In the genomic region with DNA sequence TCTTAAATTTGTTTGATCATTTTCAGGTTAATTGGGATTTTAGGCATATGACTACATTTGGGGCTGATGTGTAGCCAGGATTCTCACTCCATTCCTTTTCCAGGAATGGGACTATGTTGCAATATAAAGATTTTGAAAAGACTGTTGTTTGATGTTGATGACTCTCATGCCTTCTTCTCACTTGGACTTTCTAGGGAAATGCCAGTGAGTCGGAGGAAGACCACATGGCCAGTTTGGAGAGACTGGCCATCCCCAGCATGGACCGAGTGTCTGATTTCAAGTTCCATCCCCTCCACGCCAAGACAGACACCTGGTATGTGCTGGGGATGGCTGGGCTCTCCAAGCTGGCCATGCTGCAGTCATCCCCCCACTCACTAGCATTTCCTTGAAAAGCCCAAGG, we compare ENCODE assay signal across 22 cellular contexts. TPM values are rescaled to one million over a fixed set of nuclear protein-coding genes. Genes with fewer than 3 reads are reported as not detected.
A peak's percentile ranks its signal among the peaks of the same experiment; 100 is the strongest.
DNase-seq lines count a peak whose midpoint lies in the region; FAIRE-seq and TF ChIP-seq lines count a peak whose summit lies in the region.
"Had no signal": no experiment of that assay in that cellular context is flagged by ENCODE, and none has a peak within 500 bp of the region (broad histone marks: within the 10 kb centered on the region; RNA-seq: fewer than 3 reads in every experiment).

No MANE protein-coding gene starts in this region.

- peak overlapping the region; percentile 75 for H3K27ac ChIP-seq in GM23248
- no peak overlapping the region for H3K27ac ChIP-seq in astrocyte (ENCODE audit: low read depth, low read length)
- H3K27ac ChIP-seq in smooth muscle cell (ENCODE audit: low read depth): peak overlapping the region; percentile 27
- no peak overlapping the region for H3K27ac ChIP-seq in neuronal stem cell (replicated peaks; ENCODE audit: low read length)
- no peak overlapping the region for H3K27ac ChIP-seq in OCI-LY7 (ENCODE audit: low read depth, low read length, poor library complexity, severe bottlenecking)
- H3K27ac ChIP-seq: A549, SJSA1 had no signal

- H4K91ac ChIP-seq in neuronal stem cell (ENCODE audit: low read depth, low read length, poor library complexity): no peak overlapping the region

- no peak overlapping the region for H3K18ac ChIP-seq in neuronal stem cell (ENCODE audit: low read length)

- H3K79me2 ChIP-seq in GM23248 (ENCODE audit: insufficient read depth) (peaks cover 50% of the 10 kb centered on the region), astrocyte (ENCODE audit: insufficient read depth, low read length) (no peaks in the 10 kb centered on the region), smooth muscle cell (ENCODE audit: low read depth) (peaks cover 23% of the 10 kb centered on the region), OCI-LY7 (ENCODE audit: insufficient read depth, low read depth, low read length) (no peaks in the 10 kb centered on the region)

- H3K4me1 ChIP-seq in GM23248 (ENCODE audit: insufficient read depth): peaks cover 7% of the 10 kb centered on the region; the same call in 1 of the 2 replicates
- peaks cover 21% of the 10 kb centered on the region for H3K4me1 ChIP-seq in astrocyte (ENCODE audit: insufficient read depth, low read length)
- no peaks in the 10 kb centered on the region for H3K4me1 ChIP-seq in smooth muscle cell (ENCODE audit: low read depth)
- H3K4me1 ChIP-seq in neuronal stem cell (ENCODE audit: control insufficient read depth in 2 of 2, insufficient read depth in 1 of 2, low read depth in 1 of 2, low read length in 2 of 2): peaks cover 0 to 10% of the 10 kb centered on the region in 2 donors
- no peaks in the 10 kb centered on the region for H3K4me1 ChIP-seq in OCI-LY7 (ENCODE audit: insufficient read depth, low read length, poor library complexity, severe bottlenecking)
- H3K4me1 ChIP-seq: BE2C, HAP-1 had no signal

- H3K4me1 Mint-ChIP-seq in astrocyte (ENCODE audit: low read depth, unreplicated experiment): peaks cover 24% of the 10 kb centered on the region

- H4K8ac ChIP-seq in neuronal stem cell (ENCODE audit: low read depth, low read length): no peak overlapping the region

- H3K4me3 ChIP-seq in GM23248 (peak overlapping the region; percentile 99), astrocyte (ENCODE audit: insufficient read depth, low read depth, low read length) (no peak overlapping the region), foreskin fibroblast (ENCODE audit: low read depth in 1 of 2, low read length in 2 of 2) (no peak overlapping the region), smooth muscle cell (no peak overlapping the region), neuronal stem cell (ENCODE audit: low read length in 2 of 2) (no peak overlapping the region), OCI-LY7 (ENCODE audit: low read depth, low read length, poor library complexity, severe bottlenecking) (no peak overlapping the region)
- H3K4me3 ChIP-seq: A549, GM12878, HAP-1, SJSA1 had no signal

- no peaks in the 10 kb centered on the region for H3K27me3 ChIP-seq in GM23248 (replicated peaks; ENCODE audit: insufficient read depth)
- peaks cover 9% of the 10 kb centered on the region for H3K27me3 ChIP-seq in astrocyte (ENCODE audit: insufficient read depth, low read length)
- no peaks in the 10 kb centered on the region for H3K27me3 ChIP-seq in smooth muscle cell (ENCODE audit: low read depth)
- H3K27me3 ChIP-seq in neuronal stem cell (ENCODE audit: control insufficient read depth in 3 of 3, insufficient read depth in 3 of 3, low read depth in 1 of 3, low read length in 3 of 3): peaks cover 0 to 21% (median 9%) of the 10 kb centered on the region in 3 experiments
- H3K27me3 ChIP-seq: SJSA1 had no signal

- H3K23ac ChIP-seq in neuronal stem cell (ENCODE audit: low read depth, low read length, poor library complexity): no peak overlapping the region

- POLR2A ChIA-PET in OCI-LY7 (lab: Charles Lee): no interaction called here

- H3K9me2 ChIP-seq in GM23248 (ENCODE audit: insufficient read depth): no peaks in the 10 kb centered on the region
- H3K9me2 ChIP-seq in OCI-LY7 (ENCODE audit: insufficient read depth, low read length): no peaks in the 10 kb centered on the region

- no peaks in the 10 kb centered on the region for H3K9me3 Mint-ChIP-seq in astrocyte (ENCODE audit: unreplicated experiment)
- H3K9me3 Mint-ChIP-seq: CD4-positive, alpha-beta T cell had no signal

- in situ Hi-C loops in GM23248 (cut with MboI): loop anchor here (25.0 kb wide), 2 partner anchors 822 to 1272 kb away; no protein-coding TSS in a partner anchor

- DNase-seq in GM23248 (peak; percentile 72), astrocyte (ENCODE audit: low read depth) (no peak), foreskin fibroblast (peak; percentile 38 to 46), smooth muscle cell (lab: John Stamatoyannopoulos, UW; ENCODE audit: unreplicated experiment) (no peak), neuronal stem cell (ENCODE audit: low spot score) (no peak), NCI-H446 treated with DMSO at 0.1 percent for 48 hours (lab: John Stamatoyannopoulos, UW) (no peak), OCI-LY7 (ENCODE audit: low spot score) (no peak)
- DNase-seq: BE2C; CD4-positive, alpha-beta T cell; COR-L47; DMS79 treated with DMSO at 0.1 percent for 48 hours; NCI-H1417; NCI-H1694 treated with DMSO at 0.1 percent for 48 hours; NCI-H446; NCI-H526 treated with DMSO at 0.1 percent for 48 hours had no signal

- peaks cover 30% of the 10 kb centered on the region for H4K20me1 ChIP-seq in GM23248 (ENCODE audit: insufficient read depth)
- H4K20me1 ChIP-seq in astrocyte (ENCODE audit: insufficient read depth, low read length): peaks cover 15% of the 10 kb centered on the region
- peaks cover 84% of the 10 kb centered on the region for H4K20me1 ChIP-seq in smooth muscle cell (ENCODE audit: low read depth)
- no peaks in the 10 kb centered on the region for H4K20me1 ChIP-seq in OCI-LY7 (ENCODE audit: insufficient read depth, low read length)

- H3K79me1 ChIP-seq in neuronal stem cell (ENCODE audit: low read depth, low read length): no peaks in the 10 kb centered on the region

- no peak overlapping the region for H2BK120ac ChIP-seq in neuronal stem cell (ENCODE audit: low read depth, low read length)

- peak overlapping the region; percentile 96 for H3K9ac ChIP-seq in GM23248
- no peak overlapping the region for H3K9ac ChIP-seq in astrocyte (ENCODE audit: low read length)
- H3K9ac ChIP-seq in smooth muscle cell (ENCODE audit: low read depth): no peak overlapping the region
- no peak overlapping the region for H3K9ac ChIP-seq in neuronal stem cell (ENCODE audit: low read depth, low read length, poor library complexity)

- H2AK5ac ChIP-seq in neuronal stem cell (ENCODE audit: low read depth, low read length): no peak overlapping the region

- peaks cover 34% of the 10 kb centered on the region for H3K36me3 Mint-ChIP-seq in astrocyte (ENCODE audit: low read depth, unreplicated experiment)
- H3K36me3 Mint-ChIP-seq: IgD-negative memory B cell had no signal

- H3F3A ChIP-seq in GM23248 (ENCODE audit: insufficient read depth) (peaks cover 97% of the 10 kb centered on the region), smooth muscle cell (ENCODE audit: low read depth) (peaks cover 90% of the 10 kb centered on the region)

- no peak overlapping the region for H3K4ac ChIP-seq in neuronal stem cell (ENCODE audit: low read length)

- WGBS in GM23248 (ENCODE audit: low coverage in 1 of 2, low lambda C conversion rate in 2 of 2, missing lambda C conversion rate in 2 of 2), 2 experiments: 67 to 68% methylated on average over 3 of the region's 3 CpGs
- 68% methylated on average over 3 of the region's 3 CpGs for WGBS in smooth muscle cell (ENCODE audit: low lambda C conversion rate)
- no CpG with 5 or more reads among the region's 3 CpGs for WGBS in neuronal stem cell (ENCODE audit: extremely low coverage in 2 of 2, insufficient read length in 2 of 2, insufficient replicate concordance in 1 of 2), 2 donors

- H3K36me3 ChIP-seq in GM23248 (ENCODE audit: low read depth) (peaks cover 82% of the 10 kb centered on the region), astrocyte (ENCODE audit: insufficient read depth, low read length) (peaks cover 8% of the 10 kb centered on the region), smooth muscle cell (ENCODE audit: low read depth) (peaks cover 7% of the 10 kb centered on the region), neuronal stem cell (replicated peaks in 1 of 2; ENCODE audit: control insufficient read depth in 2 of 2, insufficient read depth in 2 of 2, low read length in 2 of 2) (peaks cover 31 to 49% of the 10 kb centered on the region in 2 donors), OCI-LY7 (ENCODE audit: insufficient read depth, low read length) (no peaks in the 10 kb centered on the region)
- H3K36me3 ChIP-seq: BE2C, HAP-1 had no signal

- no peak overlapping the region for H2BK12ac ChIP-seq in neuronal stem cell (ENCODE audit: low read length)

- CTCF ChIA-PET in OCI-LY7 (lab: Charles Lee; ENCODE audit: unreplicated experiment): no interaction called here

- no peak overlapping the region for H3K27ac Mint-ChIP-seq in astrocyte (ENCODE audit: unreplicated experiment)
- H3K27ac Mint-ChIP-seq: CD4-positive, alpha-beta T cell; IgD-negative memory B cell had no signal

- intact Hi-C loops in OCI-LY7 (cut with micrococcal nuclease; ENCODE audit: unreplicated experiment): loop anchor here (10.0 kb wide), 1 partner anchor 1339 kb away; no protein-coding TSS in a partner anchor

- H3K9me3 ChIP-seq in GM23248 (ENCODE audit: low read depth) (no peaks in the 10 kb centered on the region), astrocyte (ENCODE audit: insufficient read depth, low read depth, low read length) (no peaks in the 10 kb centered on the region), smooth muscle cell (replicated peaks; ENCODE audit: low read depth) (no peaks in the 10 kb centered on the region), neuronal stem cell (replicated peaks in 1 of 2; ENCODE audit: control insufficient read depth in 2 of 2, insufficient read depth in 1 of 2, low read depth in 1 of 2, low read length in 2 of 2) (no peaks in the 10 kb centered on the region), OCI-LY7 (ENCODE audit: low read length) (no peaks in the 10 kb centered on the region)
- H3K9me3 ChIP-seq: A549, BE2C, HAP-1, SJSA1 had no signal

- H2AFZ ChIP-seq in GM23248: no peak overlapping the region
- H2AFZ ChIP-seq in astrocyte (ENCODE audit: low read depth, low read length): no peak overlapping the region
- H2AFZ ChIP-seq in smooth muscle cell (ENCODE audit: low read depth): no peak overlapping the region
- no peak overlapping the region for H2AFZ ChIP-seq in neuronal stem cell (ENCODE audit: low read length)
- H2AFZ ChIP-seq in OCI-LY7 (ENCODE audit: low read length): no peak overlapping the region

- no peak overlapping the region for H2BK15ac ChIP-seq in neuronal stem cell (ENCODE audit: low read length)

- no TSS peak for BruUV-seq in OCI-LY7 (replicated peaks; lab: Mats Ljungman, UMichigan)

- TF ChIP-seq CTCF in astrocyte (IDR thresholded peaks at IDR 0.05; ENCODE audit: insufficient read depth, low read depth, low read length) (no peak), foreskin fibroblast (IDR thresholded peaks at IDR 0.05; ENCODE audit: low read depth, low read length) (no peak), smooth muscle cell (IDR thresholded peaks at IDR 0.05; ENCODE audit: borderline replicate concordance, insufficient read depth, poor library complexity, severe bottlenecking) (no peak), OCI-LY7 (conservative IDR thresholded peaks at IDR 0.05; ENCODE audit: low read length) (no peak)

- H2BK5ac ChIP-seq in neuronal stem cell (ENCODE audit: low read length): no peak overlapping the region

- no peaks in the 10 kb centered on the region for H3K27me3 Mint-ChIP-seq in astrocyte (ENCODE audit: low read depth, unreplicated experiment)

- no peak overlapping the region for H3K14ac ChIP-seq in neuronal stem cell (ENCODE audit: low read length)

- peak overlapping the region; percentile 73 for H3K4me3 Mint-ChIP-seq in astrocyte (ENCODE audit: unreplicated experiment)
- H3K4me3 Mint-ChIP-seq: CD4-positive, alpha-beta T cell; IgD-negative memory B cell had no signal

- H3K4me2 ChIP-seq in GM23248 (ENCODE audit: unreplicated experiment) (peak overlapping the region; percentile 95), astrocyte (ENCODE audit: low read length) (no peak overlapping the region), smooth muscle cell (no peak overlapping the region), neuronal stem cell (ENCODE audit: insufficient read depth, low read length, poor library complexity, severe bottlenecking) (no peak overlapping the region), OCI-LY7 (ENCODE audit: low read length) (no peak overlapping the region)
- H3K4me2 ChIP-seq: A549 had no signal

- no peak for FAIRE-seq in astrocyte (lab: Jason Lieb, UNC)
- FAIRE-seq: A549, GM12878, HTR-8/SVneo had no signal

RNA-seq across cellular contexts. Expression of a gene that starts 5.5 kb away (rescaled TPM):
- 29,310 and 34,986 TPM in 2 replicates for total RNA-seq in GM23248 (2014; rRNA removed; shearing (Covaris generic))
- polyA plus RNA-seq in GM23248 (2016; fragmentation: Nextera tagmentation; extraction: Ambion mirVana) (17,437 and 17,601 TPM in 2 replicates), smooth muscle cell (1,776 and 1,956 TPM in 2 replicates)
- total RNA-seq in astrocyte (1,092 and 1,283 TPM in 2 replicates), smooth muscle cell (4,025 and 5,098 TPM in 2 replicates), OCI-LY7 (2022) (not detected in 2 replicates)
- 149 TPM for polyA plus RNA-seq in neuronal stem cell (2013, experiment 1 of 2)
- polyA plus RNA-seq in neuronal stem cell (2013, experiment 2 of 2): 151 TPM
- total RNA-seq in OCI-LY7 (2014; rRNA removed; shearing (Covaris generic)): not detected in 2 replicates

RNA-seq across cellular contexts. Expression of a gene that starts 27.3 kb away (rescaled TPM):
- total RNA-seq in GM23248 (2014; rRNA removed; shearing (Covaris generic)): 1.3 TPM in 1 of 2 replicates, not detected in the other
- polyA plus RNA-seq in GM23248 (2016; fragmentation: Nextera tagmentation; extraction: Ambion mirVana) (0.34 and 0.50 TPM in 2 replicates), smooth muscle cell (0.31 TPM in 1 of 2 replicates, not detected in the other)
- total RNA-seq in astrocyte (not detected in 2 replicates), smooth muscle cell (not detected in 2 replicates), OCI-LY7 (2022) (not detected in 2 replicates)
- not detected for polyA plus RNA-seq in neuronal stem cell (2013, experiment 1 of 2)
- not detected for polyA plus RNA-seq in neuronal stem cell (2013, experiment 2 of 2)
- not detected in 2 replicates for total RNA-seq in OCI-LY7 (2014; rRNA removed; shearing (Covaris generic))
- total RNA-seq: CD4-positive, alpha-beta T cell; Right ventricle myocardium inferior; SJSA1 had no signal
- polyA plus RNA-seq: GM12878, IgD-negative memory B cell had no signal

RNA-seq across cellular contexts. Expression of a gene that starts 42.7 kb away (rescaled TPM):
- total RNA-seq in GM23248 (2014; rRNA removed; shearing (Covaris generic)): not detected in 2 replicates
- polyA plus RNA-seq in GM23248 (2016; fragmentation: Nextera tagmentation; extraction: Ambion mirVana) (not detected in 2 replicates), smooth muscle cell (not detected in 2 replicates)
- total RNA-seq in astrocyte (not detected in 2 replicates), smooth muscle cell (not detected in 2 replicates), OCI-LY7 (2022) (not detected in 2 replicates)
- 0.01 TPM for polyA plus RNA-seq in neuronal stem cell (2013, experiment 1 of 2)
- not detected for polyA plus RNA-seq in neuronal stem cell (2013, experiment 2 of 2)
- total RNA-seq in OCI-LY7 (2014; rRNA removed; shearing (Covaris generic)): not detected in 2 replicates
- total RNA-seq: CD4-positive, alpha-beta T cell; GM12878; Right ventricle myocardium inferior; SJSA1 had no signal
- polyA plus RNA-seq: IgD-negative memory B cell had no signal

Comparison
In these comparisons a context has a peak if more than half of its experiments do, and no peak if none do; other contexts are left out.
1. DNase-seq: peak in GM23248 (single experiment) and foreskin fibroblast (2 of 2); none in astrocyte (single experiment), smooth muscle cell (single experiment), neuronal stem cell (single experiment), NCI-H446 treated with DMSO at 0.1 percent for 48 hours (single experiment) and OCI-LY7 (single experiment).
2. H3K27ac ChIP-seq: peak in GM23248 (single experiment) and smooth muscle cell (single experiment); none in astrocyte (single experiment), neuronal stem cell (single experiment) and OCI-LY7 (single experiment).
3. RNA of a gene that starts 5.5 kb away (total RNA-seq): 29,310 to 34,986 TPM in GM23248, 4,025 to 5,098 TPM in smooth muscle cell and 1,092 to 1,283 TPM in astrocyte; not detected in OCI-LY7; every median in the first group is over 1,000 times any median in the second.